Comparison of ENCODE assay signal across 28 cellular contexts in the genomic region with DNA sequence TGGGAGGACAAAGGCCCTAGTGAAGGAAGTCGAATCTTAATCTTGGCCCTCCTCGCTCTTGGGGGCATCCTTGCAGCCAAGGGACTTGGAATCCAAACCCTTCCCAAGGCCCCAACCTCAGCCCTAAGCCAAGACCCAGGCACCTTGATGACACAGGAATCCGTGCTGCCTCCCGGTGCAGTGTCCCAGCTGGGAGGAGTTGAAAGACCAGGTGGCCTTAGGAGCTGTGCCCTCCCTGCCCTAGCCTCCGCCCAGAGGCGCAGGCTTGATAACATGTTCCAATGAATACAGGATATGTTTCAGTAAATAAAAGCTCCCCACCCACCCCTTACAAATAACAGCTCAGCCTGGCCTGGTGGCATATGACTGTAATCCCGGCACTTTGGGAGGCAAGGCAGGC. TPM values are rescaled to one million over a fixed set of nuclear protein-coding genes. Genes with fewer than 3 reads are reported as not detected.
"Had no signal": no experiment of that assay in that cellular context is flagged by ENCODE, and none has a peak within 500 bp of the region (broad histone marks: within the 10 kb centered on the region; RNA-seq: fewer than 3 reads in every experiment).

A gene (minus strand): TSS at position 208 of the 400 bp plus-strand sequence. CDS start 5,724 bp downstream, outside the sequence.

- H2AFZ ChIP-seq: hepatocyte had no signal

- H3K4me1 ChIP-seq: adrenal gland, spleen had no signal

- H3K27me3 Mint-ChIP-seq: activated CD4-positive, alpha-beta T cell treated with anti-CD3 and anti-CD28 coated beads, Interleukin-2, amount 10 ng/mL, durations not matched to agents 7 days and 5 days; activated CD8-positive, alpha-beta memory T cell treated with anti-CD3 and anti-CD28 coated beads, Interleukin-2, amount 10 ng/mL, durations not matched to agents 7 days and 5 days; activated CD8-positive, alpha-beta T cell treated with anti-CD3 and anti-CD28 coated beads for 36 hours had no signal

- DNase-seq: activated CD4-positive, alpha-beta T cell treated with anti-CD3 and anti-CD28 coated beads, Interleukin-2, amount 10 ng/mL, durations not matched to agents 7 days and 5 days; activated CD4-positive, CD25-positive, alpha-beta regulatory T cell treated with anti-CD3 and anti-CD28 coated beads, Interleukin-2, amount 50 U/mL, for 72 hours; activated CD8-positive, alpha-beta memory T cell treated with anti-CD3 and anti-CD28 coated beads, Interleukin-2, amount 10 ng/mL, durations not matched to agents 7 days and 5 days; activated CD8-positive, alpha-beta T cell treated with anti-CD3 and anti-CD28 coated beads for 36 hours; activated gamma-delta T cell treated with Interleukin-2 at 50 U/mL for 16 hours; adrenal gland; brain microvascular endothelial cell; caudate nucleus; effector memory CD8-positive, alpha-beta T cell; glutamatergic neuron; immature natural killer cell; left ventricle myocardium inferior; retina; spleen; stimulated activated CD4-positive, alpha-beta T cell treated with anti-CD3 and anti-CD28 coated beads, Interleukin-4, amount 100 ng/mL, for 1 hour; stimulated activated naive CD4-positive, alpha-beta T cell had no signal

- H3K36me3 ChIP-seq: adrenal gland, ascending aorta, brain microvascular endothelial cell, left ventricle myocardium inferior, spleen had no signal

- H3K79me2 ChIP-seq: hepatocyte had no signal

- H3K9me3 ChIP-seq: adrenal gland, ascending aorta, left ventricle myocardium inferior, spleen had no signal

- H3K27ac ChIP-seq: adrenal gland, ascending aorta, brain microvascular endothelial cell, hepatocyte, left ventricle myocardium inferior, spleen had no signal

- H3K36me3 Mint-ChIP-seq: activated CD8-positive, alpha-beta memory T cell treated with anti-CD3 and anti-CD28 coated beads, Interleukin-2, amount 10 ng/mL, durations not matched to agents 7 days and 5 days; activated naive CD4-positive, alpha-beta T cell treated with anti-CD3 and anti-CD28 coated beads, Interleukin-2, amount 50 U/mL, for 72 hours; immature natural killer cell had no signal

- H3K4me2 ChIP-seq: hepatocyte had no signal

- H3K27me3 ChIP-seq: adrenal gland, ascending aorta, hepatocyte, spleen had no signal

- ATAC-seq: activated CD8-positive, alpha-beta memory T cell treated with anti-CD3 and anti-CD28 coated beads, Interleukin-2, amount 10 ng/mL, durations not matched to agents 7 days and 5 days; activated CD8-positive, alpha-beta T cell treated with anti-CD3 and anti-CD28 coated beads for 36 hours; activated naive CD4-positive, alpha-beta T cell treated with anti-CD3 and anti-CD28 coated beads, Interleukin-2, amount 50 U/mL, for 72 hours; effector memory CD8-positive, alpha-beta T cell had no signal

- H3K4me3 ChIP-seq: adrenal gland, hepatocyte, left ventricle myocardium inferior, spleen had no signal

- H3K27ac Mint-ChIP-seq: activated CD4-positive, alpha-beta T cell treated with anti-CD3 and anti-CD28 coated beads, Interleukin-2, amount 10 ng/mL, durations not matched to agents 7 days and 5 days; activated CD8-positive, alpha-beta memory T cell treated with anti-CD3 and anti-CD28 coated beads, Interleukin-2, amount 10 ng/mL, durations not matched to agents 7 days and 5 days; activated CD8-positive, alpha-beta T cell treated with anti-CD3 and anti-CD28 coated beads for 36 hours; activated naive CD4-positive, alpha-beta T cell treated with anti-CD3 and anti-CD28 coated beads, Interleukin-2, amount 50 U/mL, for 72 hours; effector memory CD8-positive, alpha-beta T cell; immature natural killer cell had no signal

- H3K4me3 Mint-ChIP-seq: activated CD4-positive, alpha-beta T cell treated with anti-CD3 and anti-CD28 coated beads, Interleukin-2, amount 10 ng/mL, durations not matched to agents 7 days and 5 days; activated CD8-positive, alpha-beta memory T cell treated with anti-CD3 and anti-CD28 coated beads, Interleukin-2, amount 10 ng/mL, durations not matched to agents 7 days and 5 days; activated CD8-positive, alpha-beta T cell treated with anti-CD3 and anti-CD28 coated beads for 36 hours; effector memory CD8-positive, alpha-beta T cell; immature natural killer cell; nephron had no signal

- H3K9me3 Mint-ChIP-seq: activated CD4-positive, alpha-beta T cell treated with anti-CD3 and anti-CD28 coated beads, Interleukin-2, amount 10 ng/mL, durations not matched to agents 7 days and 5 days; activated CD8-positive, alpha-beta T cell treated with anti-CD3 and anti-CD28 coated beads for 36 hours; activated naive CD4-positive, alpha-beta T cell treated with anti-CD3 and anti-CD28 coated beads, Interleukin-2, amount 50 U/mL, for 72 hours; effector memory CD8-positive, alpha-beta T cell; immature natural killer cell; nephron had no signal

- H3K4me1 Mint-ChIP-seq: immature natural killer cell, nephron had no signal

RNA-seq across cellular contexts. Expression of the gene that starts here (rescaled TPM):
- total RNA-seq: activated CD8-positive, alpha-beta T cell treated with anti-CD3 and anti-CD28 coated beads for 36 hours; ascending aorta; dermis microvascular lymphatic vessel endothelial cell; esophagus mucosa; hepatocyte; kidney epithelial cell; lung microvascular endothelial cell; myocyte; posterior vena cava; T-helper 2 cell treated with Interferon-gamma antibody and Interleukin-4, amounts not matched to agents 100 ng/mL and 5 ng/mL, for 36 hours; urinary bladder had no signal
